In the genomic region with DNA sequence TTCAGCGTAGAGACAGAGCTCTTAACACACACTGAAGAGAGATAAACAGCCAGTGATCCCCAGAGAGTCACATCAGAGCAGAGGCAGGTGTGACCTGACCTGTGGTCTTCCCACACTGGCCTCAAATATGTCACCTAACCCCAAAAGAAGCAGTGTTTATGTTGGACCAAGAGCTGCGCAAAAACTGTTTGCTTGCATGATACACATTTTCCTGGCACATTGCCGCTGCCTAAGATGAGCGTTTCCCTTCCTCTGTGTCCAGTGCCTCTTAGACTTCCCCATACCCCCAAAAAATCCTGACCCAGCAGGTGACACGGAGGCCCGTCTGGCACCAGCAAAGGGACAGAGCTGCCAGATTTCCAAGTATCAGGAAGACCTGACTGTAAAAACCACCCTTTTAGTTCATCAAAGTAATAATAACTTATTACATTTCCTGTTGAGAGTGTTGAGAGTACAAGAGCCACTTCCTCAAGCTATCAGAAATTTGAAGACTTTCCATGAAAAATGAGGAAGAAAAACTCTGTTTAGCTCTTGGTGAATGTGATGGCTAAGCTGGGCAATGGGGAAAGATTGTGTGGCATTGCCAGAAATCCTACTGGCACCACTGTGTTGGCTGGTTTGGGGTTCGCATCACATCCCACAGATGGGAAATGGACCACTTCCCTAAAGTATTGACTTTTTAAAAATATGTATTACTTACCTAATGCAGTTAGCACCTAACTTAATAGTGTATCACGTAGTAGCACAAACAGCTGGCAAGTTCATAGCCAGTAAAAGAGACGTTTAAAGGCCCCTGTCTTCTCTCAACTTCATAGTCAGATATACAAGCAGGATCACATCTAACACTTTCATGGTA, we compare ENCODE assay signal across 14 cellular contexts. TPM values are rescaled to one million over a fixed set of nuclear protein-coding genes. Genes with fewer than 3 reads are reported as not detected.
DNase-seq lines count a peak whose midpoint lies in the region; ATAC-seq and TF ChIP-seq lines count a peak whose summit lies in the region.
"Had no signal": no experiment of that assay in that cellular context is flagged by ENCODE, and none has a peak within 500 bp of the region (broad histone marks: within the 10 kb centered on the region; RNA-seq: fewer than 3 reads in every experiment).

No MANE protein-coding gene starts in this region.

- H3K4me1 ChIP-seq in BE2C = no peaks in the 10 kb centered on the region
- H3K4me1 ChIP-seq in naive thymus-derived CD4-positive, alpha-beta T cell (ENCODE audit: control insufficient read depth in 2 of 2, insufficient read depth in 2 of 2, low read length in 2 of 2) = peaks cover 0 to 5% of the 10 kb centered on the region in 2 donors

- CTCF ChIA-PET in naive thymus-derived CD4-positive, alpha-beta T cell (lab: Charles Lee) = interaction anchor here (1.0 to 1.1 kb wide), 2 partner anchors 90 to 156 kb away, joined by 3 read pairs; no protein-coding TSS in a partner anchor

- H3K4me3 Mint-ChIP-seq in natural killer cell treated with Interleukin-12 subunit alpha and Interleukin-12 subunit beta and Interleukin-15 and Interleukin-18, amount 100 ng/mL, for 72 hours = peak overlapping the region; percentile 5
- peak overlapping the region in 1 of 10 donors; percentile 29 for H3K4me3 Mint-ChIP-seq in naive thymus-derived CD4-positive, alpha-beta T cell

- no peak overlapping the region for H3K27ac Mint-ChIP-seq in natural killer cell treated with Interleukin-12 subunit alpha and Interleukin-12 subunit beta and Interleukin-15 and Interleukin-18, amount 100 ng/mL, for 72 hours
- peak overlapping the region in 1 of 9 donors; percentile 25 for H3K27ac Mint-ChIP-seq in naive thymus-derived CD4-positive, alpha-beta T cell

- peaks cover 31 to 32% of the 10 kb centered on the region in 2 donors for H3K4me1 Mint-ChIP-seq in natural killer cell treated with Interleukin-12 subunit alpha and Interleukin-12 subunit beta and Interleukin-15 and Interleukin-18, amount 100 ng/mL, for 72 hours (ENCODE audit: low read depth in 2 of 2)
- peaks cover 8 to 55% (median 22%) of the 10 kb centered on the region in 7 donors for H3K4me1 Mint-ChIP-seq in naive thymus-derived CD4-positive, alpha-beta T cell

- peak overlapping the region; percentile 23 for H3K4me3 ChIP-seq in coronary artery
- no peak overlapping the region for H3K4me3 ChIP-seq in BE2C (ENCODE audit: low read depth, low read length)
- H3K4me3 ChIP-seq in naive thymus-derived CD4-positive, alpha-beta T cell (ENCODE audit: low read length) = no peak overlapping the region
- H3K4me3 ChIP-seq: esophagus muscularis mucosa, suprapubic skin had no signal

- H3K9me3 Mint-ChIP-seq in natural killer cell treated with Interleukin-12 subunit alpha and Interleukin-12 subunit beta and Interleukin-15 and Interleukin-18, amount 100 ng/mL, for 72 hours = no peaks in the 10 kb centered on the region
- H3K9me3 Mint-ChIP-seq in naive thymus-derived CD4-positive, alpha-beta T cell = no peaks in the 10 kb centered on the region

- H3K27me3 ChIP-seq in BE2C = peaks cover 7% of the 10 kb centered on the region
- H3K27me3 ChIP-seq in naive thymus-derived CD4-positive, alpha-beta T cell (ENCODE audit: control insufficient read depth in 2 of 2, insufficient read depth in 2 of 2, low read length in 2 of 2) = peaks cover 7% of the 10 kb centered on the region in 2 donors

- H3K27me3 Mint-ChIP-seq in natural killer cell treated with Interleukin-12 subunit alpha and Interleukin-12 subunit beta and Interleukin-15 and Interleukin-18, amount 100 ng/mL, for 72 hours = peaks cover 36 to 43% of the 10 kb centered on the region in 2 donors
- peaks cover 2 to 66% (median 55%) of the 10 kb centered on the region in 5 donors for H3K27me3 Mint-ChIP-seq in naive thymus-derived CD4-positive, alpha-beta T cell

- H3K36me3 ChIP-seq in BE2C = no peaks in the 10 kb centered on the region
- H3K36me3 ChIP-seq in naive thymus-derived CD4-positive, alpha-beta T cell (ENCODE audit: control insufficient read depth in 2 of 3, insufficient read depth in 3 of 3, low read length in 3 of 3) = no peaks in the 10 kb centered on the region
- H3K36me3 ChIP-seq: esophagus muscularis mucosa, suprapubic skin had no signal

- no peaks in the 10 kb centered on the region for H3K36me3 Mint-ChIP-seq in natural killer cell treated with Interleukin-12 subunit alpha and Interleukin-12 subunit beta and Interleukin-15 and Interleukin-18, amount 100 ng/mL, for 72 hours
- H3K36me3 Mint-ChIP-seq in naive thymus-derived CD4-positive, alpha-beta T cell = peaks cover 0 to 3% (median 0%) of the 10 kb centered on the region in 5 donors

- no peaks in the 10 kb centered on the region for H3K9me3 ChIP-seq in BE2C
- no peaks in the 10 kb centered on the region for H3K9me3 ChIP-seq in naive thymus-derived CD4-positive, alpha-beta T cell (ENCODE audit: control insufficient read depth in 2 of 3, low read length in 3 of 3)
- H3K9me3 ChIP-seq: esophagus muscularis mucosa, suprapubic skin had no signal

- TF ChIP-seq CTCF in coronary artery (IDR thresholded peaks at IDR 0.05) (no peak), BE2C (IDR thresholded peaks at IDR 0.05; ENCODE audit: low read depth, low read length) (no peak)

- peak; percentile 41 for ATAC-seq in GM18867 (IDR thresholded peaks at IDR 0.05; ENCODE audit: unreplicated experiment)
- ATAC-seq in natural killer cell treated with Interleukin-12 subunit alpha and Interleukin-12 subunit beta and Interleukin-15 and Interleukin-18, amount 100 ng/mL, for 72 hours = peak; percentile 48
- no peak for ATAC-seq in naive thymus-derived CD4-positive, alpha-beta T cell

- DNase-seq in MV-4-11 (lab: John Stamatoyannopoulos, UW) = peak; percentile 82
- DNase-seq in coronary artery (ENCODE audit: low spot score) = no peak
- no peak for DNase-seq in natural killer cell treated with Interleukin-12 subunit alpha and Interleukin-12 subunit beta and Interleukin-15 and Interleukin-18, amount 100 ng/mL, for 72 hours (ENCODE audit: low spot score)
- no peak for DNase-seq in epidermal melanocyte (ENCODE audit: insufficient read length, low spot score)
- DNase-seq in BE2C = no peak
- DNase-seq in naive thymus-derived CD4-positive, alpha-beta T cell = no peak
- DNase-seq in NCI-H1105 treated with DMSO at 0.1 percent for 48 hours (lab: John Stamatoyannopoulos, UW) = no peak
- DNase-seq: COR-L47; KG1; NCI-H524 treated with DMSO at 0.1 percent for 48 hours; stimulated activated CD4-positive, alpha-beta T cell treated with anti-CD3 and anti-CD28 coated beads, Interleukin-2, amount 100 ng/mL, for 48 hours had no signal

- intact Hi-C loops in naive thymus-derived CD4-positive, alpha-beta T cell (cut with micrococcal nuclease) = no loop called here

- H3K27ac ChIP-seq in coronary artery = peak overlapping the region in 1 of 2 donors; percentile 52
- no peak overlapping the region for H3K27ac ChIP-seq in naive thymus-derived CD4-positive, alpha-beta T cell (ENCODE audit: low read depth, low read length)
- H3K27ac ChIP-seq: esophagus muscularis mucosa, suprapubic skin had no signal

- POLR2A ChIA-PET in naive thymus-derived CD4-positive, alpha-beta T cell (lab: Charles Lee) = no interaction called here

RNA-seq across cellular contexts. Expression of a gene that starts 6.7 kb away (rescaled TPM):
- 10 to 100 TPM in 1 of 2 donors, 1 to 10 TPM in 1; 5.9 to 15.0 TPM for total RNA-seq in natural killer cell treated with Interleukin-12 subunit alpha and Interleukin-12 subunit beta and Interleukin-15 and Interleukin-18, amount 100 ng/mL, for 72 hours
- polyA plus RNA-seq in BE2C (2012; ENCODE audit: insufficient read depth, insufficient read length, low read depth) = not detected
- total RNA-seq in naive thymus-derived CD4-positive, alpha-beta T cell = 10 to 100 TPM in 1 of 5 experiments, 1 to 10 TPM in 1, under 1 TPM in 3; 0.16 to 22.2 (median 0.68) TPM
- polyA plus RNA-seq in naive thymus-derived CD4-positive, alpha-beta T cell = not detected
